10 cellular contexts compared by ENCODE assay signal in the genomic region with DNA sequence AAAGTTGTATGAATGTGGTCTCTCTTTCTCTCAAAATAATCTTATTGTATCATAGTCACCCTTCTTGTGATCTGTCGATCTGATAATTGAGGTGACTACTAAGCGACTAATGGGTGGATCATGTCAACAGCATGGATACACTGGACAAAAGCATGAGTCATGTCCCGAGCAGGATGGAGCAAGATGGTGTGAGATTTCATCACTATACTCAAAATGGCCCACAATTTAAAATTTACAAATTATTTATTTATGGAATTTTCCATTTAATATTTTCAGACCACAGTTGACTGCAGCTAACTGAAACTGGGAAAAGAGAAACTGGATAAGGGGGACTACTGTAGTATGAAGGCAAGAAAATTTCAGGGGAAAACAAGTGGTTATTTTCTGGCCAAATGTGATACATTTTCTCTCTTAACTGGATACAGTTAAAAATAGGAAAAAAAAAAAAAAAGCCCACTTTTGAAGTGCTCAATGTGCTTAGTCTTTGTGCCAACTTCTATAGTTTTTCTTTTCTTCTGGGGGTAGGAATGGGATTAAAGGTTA. TPM values are rescaled to one million over a fixed set of nuclear protein-coding genes. Genes with fewer than 3 reads are reported as not detected.
DNase-seq lines count a peak whose midpoint lies in the region; ATAC-seq and TF ChIP-seq lines count a peak whose summit lies in the region.
"Had no signal": no experiment of that assay in that cellular context is flagged by ENCODE, and none has a peak within 500 bp of the region (broad histone marks: within the 10 kb centered on the region; RNA-seq: fewer than 3 reads in every experiment).

No MANE protein-coding gene starts in this region.

- intact Hi-C loops in sigmoid colon (cut with DNase I) = no loop called here

- WGBS in sigmoid colon, 2 donors = 81 to 82% methylated on average over 3 of the region's 3 CpGs

- peak overlapping the region; percentile 78 for H2AFZ ChIP-seq in ACC112 (ENCODE audit: low read length, unreplicated experiment)

- ATAC-seq in RWPE2 (ENCODE audit: low read depth) = peak; percentile 81
- ATAC-seq in HG02759 (IDR thresholded peaks at IDR 0.05; ENCODE audit: unreplicated experiment) = no peak
- ATAC-seq in HG03039 (IDR thresholded peaks at IDR 0.05; ENCODE audit: unreplicated experiment) = no peak
- ATAC-seq in HG03139 (IDR thresholded peaks at IDR 0.05; ENCODE audit: unreplicated experiment) = no peak

- H3K9me3 ChIP-seq in RWPE2 (ENCODE audit: severe bottlenecking) = no peaks in the 10 kb centered on the region
- H3K9me3 ChIP-seq in sigmoid colon = no peaks in the 10 kb centered on the region

- H3K27me3 ChIP-seq in ACC112 (ENCODE audit: insufficient read depth, low read length) (no peaks in the 10 kb centered on the region), RWPE2 (ENCODE audit: insufficient read depth, poor library complexity, severe bottlenecking) (no peaks in the 10 kb centered on the region), sigmoid colon (no peaks in the 10 kb centered on the region)

- TF ChIP-seq EP300 in sigmoid colon (IDR thresholded peaks at IDR 0.05) = no peak

- H3K79me2 ChIP-seq in ACC112 (ENCODE audit: control insufficient read depth, insufficient read depth, low read length, unreplicated experiment) = no peaks in the 10 kb centered on the region

- TF ChIP-seq CTCF in RWPE2 (IDR thresholded peaks at IDR 0.05; ENCODE audit: poor library complexity, severe bottlenecking) (no peak), fibroblast of villous mesenchyme (IDR thresholded peaks at IDR 0.05; ENCODE audit: insufficient read depth, low read depth, low read length) (no peak), sigmoid colon (IDR thresholded peaks at IDR 0.05) (no peak)

- DNase-seq in GM04503 (ENCODE audit: low read depth) (peak; percentile 61), RWPE2 (ENCODE audit: low spot score) (no peak), fibroblast of villous mesenchyme (ENCODE audit: low read depth) (peak; percentile 90), sigmoid colon (no peak)
- DNase-seq: caudate nucleus, NCI-H1694 treated with DMSO at 0.1 percent for 48 hours had no signal

- no peaks in the 10 kb centered on the region for H3K36me3 ChIP-seq in ACC112 (ENCODE audit: insufficient read depth, low read length)
- H3K36me3 ChIP-seq in RWPE2 (ENCODE audit: low read depth) = peaks cover 4% of the 10 kb centered on the region; the same call in 1 of the 2 replicates
- H3K36me3 ChIP-seq in sigmoid colon = no peaks in the 10 kb centered on the region

- H3K4me1 ChIP-seq in ACC112 (ENCODE audit: control insufficient read depth, insufficient read depth, low read length, unreplicated experiment) (peaks cover 34% of the 10 kb centered on the region), RWPE2 (ENCODE audit: insufficient read depth, poor library complexity, severe bottlenecking) (peaks cover 54% of the 10 kb centered on the region), sigmoid colon (no peaks in the 10 kb centered on the region)

- H3K4me3 ChIP-seq in ACC112 (ENCODE audit: low read depth, low read length) (peak overlapping the region; percentile 12), RWPE2 (ENCODE audit: severe bottlenecking) (no peak overlapping the region), fibroblast of villous mesenchyme (ENCODE audit: low read depth, low read length) (no peak overlapping the region), sigmoid colon (no peak overlapping the region)

- no peak for TF ChIP-seq POLR2A in sigmoid colon (IDR thresholded peaks at IDR 0.05)

- H3K27ac ChIP-seq in ACC112 (ENCODE audit: low read depth, low read length) (peak overlapping the region; percentile 82), RWPE2 (ENCODE audit: poor library complexity, severe bottlenecking) (peak overlapping the region; percentile 56), sigmoid colon (no peak overlapping the region)

RNA-seq across cellular contexts. Expression of a gene that starts 25.3 kb away (rescaled TPM):
- total RNA-seq in fibroblast of villous mesenchyme (1.3 and 1.6 TPM in 2 replicates), sigmoid colon (1 to 10 TPM; 2.8 to 3.7 (median 2.9) TPM)
- 1 to 10 TPM; 1.2 to 1.8 (median 1.6) TPM for polyA plus RNA-seq in sigmoid colon

Comparison
In these comparisons a context has a peak if more than half of its experiments do, and no peak if none do; other contexts are left out.
1. H3K27ac ChIP-seq: peak in ACC112 (single experiment) and RWPE2 (single experiment); none in sigmoid colon (0 of 4).
2. DNase-seq: peak in GM04503 (single experiment) and fibroblast of villous mesenchyme (single experiment); none in RWPE2 (single experiment) and sigmoid colon (single experiment).